ENCODE assay signal across 11 cellular contexts in genomic region chr17:48056246-48056745, GRCh38. TPM values are rescaled to one million over a fixed set of nuclear protein-coding genes. Genes with fewer than 3 reads are reported as not detected.
DNase-seq lines count a peak whose midpoint lies in the region; FAIRE-seq and TF ChIP-seq lines count a peak whose summit lies in the region.
"Had no signal": no experiment of that assay in that cellular context is flagged by ENCODE, and none has a peak within 500 bp of the region (broad histone marks: within the 10 kb centered on the region; RNA-seq: fewer than 3 reads in every experiment).

No MANE protein-coding gene starts in this region.

- no peak overlapping the region for H2AK5ac ChIP-seq in trophoblast cell (ENCODE audit: low read length)

- no peak overlapping the region for H4K12ac ChIP-seq in trophoblast cell (ENCODE audit: low read depth, low read length)

- no peaks in the 10 kb centered on the region for H4K20me1 ChIP-seq in MM.1S (ENCODE audit: insufficient read depth, low read length)

- H4K91ac ChIP-seq in trophoblast cell (ENCODE audit: low read depth, low read length): peak overlapping the region; percentile 3

- FAIRE-seq in GM12892 (lab: Jason Lieb, UNC): no peak

- H3K36me3 ChIP-seq in Caco-2 (ENCODE audit: control insufficient read depth, insufficient read depth, low read length) (peaks cover 33% of the 10 kb centered on the region), MM.1S (replicated peaks; ENCODE audit: insufficient read depth, low read length) (peaks cover 25% of the 10 kb centered on the region), trophoblast cell (ENCODE audit: control insufficient read depth in 1 of 2, insufficient read depth in 2 of 2, low read length in 2 of 2) (peaks cover 55 to 70% of the 10 kb centered on the region in 2 experiments)
- H3K36me3 ChIP-seq in effector memory CD4-positive, alpha-beta T cell (ENCODE audit: control insufficient read depth, insufficient read depth, low read length): peaks cover 75% of the 10 kb centered on the region

- peak overlapping the region; percentile 7 for H3K4me3 Mint-ChIP-seq in Caco-2 (ENCODE audit: unreplicated experiment)
- H3K4me3 Mint-ChIP-seq in dendritic cell treated with granulocyte-macrophage colony-stimulating factor and Interleukin-4, amounts not matched to agents 40 ng/mL and 50 ng/mL, for 4 days: no peak overlapping the region

- peaks cover 87% of the 10 kb centered on the region for H3K36me3 Mint-ChIP-seq in Caco-2 (ENCODE audit: insufficient read depth, unreplicated experiment)
- peaks cover 100% of the 10 kb centered on the region for H3K36me3 Mint-ChIP-seq in dendritic cell treated with granulocyte-macrophage colony-stimulating factor and Interleukin-4, amounts not matched to agents 40 ng/mL and 50 ng/mL, for 4 days (ENCODE audit: low read depth)

- H3K27me3 Mint-ChIP-seq in Caco-2 (ENCODE audit: insufficient read depth, unreplicated experiment): no peaks in the 10 kb centered on the region
- no peaks in the 10 kb centered on the region for H3K27me3 Mint-ChIP-seq in dendritic cell treated with granulocyte-macrophage colony-stimulating factor and Interleukin-4, amounts not matched to agents 40 ng/mL and 50 ng/mL, for 4 days

- H3K9me2 ChIP-seq in MM.1S (replicated peaks; ENCODE audit: insufficient read depth, low read length): no peaks in the 10 kb centered on the region

- H3K79me1 ChIP-seq in trophoblast cell (ENCODE audit: low read length): peaks cover 6% of the 10 kb centered on the region

- H4K8ac ChIP-seq in trophoblast cell (ENCODE audit: low read depth, low read length): no peak overlapping the region

- H3K27ac ChIP-seq in MM.1S (ENCODE audit: low read length) (peak overlapping the region; percentile 53; the same call in 1 of the 2 replicates), trophoblast cell (ENCODE audit: low read depth, low read length) (no peak overlapping the region)
- no peak overlapping the region for H3K27ac ChIP-seq in effector memory CD4-positive, alpha-beta T cell (ENCODE audit: insufficient read depth, low read length, poor library complexity, severe bottlenecking)

- no peaks in the 10 kb centered on the region for H3K9me3 Mint-ChIP-seq in Caco-2 (ENCODE audit: unreplicated experiment)
- no peaks in the 10 kb centered on the region for H3K9me3 Mint-ChIP-seq in dendritic cell treated with granulocyte-macrophage colony-stimulating factor and Interleukin-4, amounts not matched to agents 40 ng/mL and 50 ng/mL, for 4 days

- H3K18ac ChIP-seq in trophoblast cell (ENCODE audit: low read length): peak overlapping the region; percentile 65

- H3K79me2 ChIP-seq in MM.1S (ENCODE audit: low read length) (peaks cover 92% of the 10 kb centered on the region), trophoblast cell (ENCODE audit: control insufficient read depth, insufficient read depth, low read length, poor library complexity) (peaks cover 5% of the 10 kb centered on the region)

- H3K9me3 ChIP-seq in Caco-2: no peaks in the 10 kb centered on the region
- no peaks in the 10 kb centered on the region for H3K9me3 ChIP-seq in MM.1S (replicated peaks; ENCODE audit: insufficient read depth, low read length)
- no peaks in the 10 kb centered on the region for H3K9me3 ChIP-seq in trophoblast cell (ENCODE audit: insufficient read depth, low read depth, low read length)
- no peaks in the 10 kb centered on the region for H3K9me3 ChIP-seq in effector memory CD4-positive, alpha-beta T cell (ENCODE audit: control insufficient read depth, low read length)
- H3K9me3 ChIP-seq: sigmoid colon had no signal

- TF ChIP-seq CTCF in Caco-2 (IDR thresholded peaks at IDR 0.05; ENCODE audit: insufficient read depth in 1 of 2, low read depth in 1 of 2, low read length in 1 of 2, severe bottlenecking in 1 of 2, unreplicated experiment in 1 of 2) (no peak), MM.1S (IDR thresholded peaks at IDR 0.05; ENCODE audit: low read length) (no peak)

- CTCF ChIA-PET in Caco-2 (lab: Charles Lee): interaction anchor here (0.6 to 2.6 kb wide), 3 partner anchors 30 to 95 kb away, joined by 3 to 31 read pairs (median 5); partner anchors contain the start of gene SNX11

- H3K4me2 ChIP-seq in MM.1S (ENCODE audit: low read depth, low read length): peak overlapping the region; percentile 46; the same call in 1 of the 2 replicates
- no peak overlapping the region for H3K4me2 ChIP-seq in trophoblast cell (ENCODE audit: low read length)

- no peak overlapping the region for H2BK12ac ChIP-seq in trophoblast cell (ENCODE audit: low read length)

- DNase-seq in Caco-2: no peak
- no peak for DNase-seq in MM.1S
- no peak for DNase-seq in trophoblast cell
- DNase-seq in GM12892 (ENCODE audit: insufficient read length): no peak
- no peak for DNase-seq in effector memory CD4-positive, alpha-beta T cell
- no peak for DNase-seq in NCI-H345 treated with DMSO at 0.1 percent for 48 hours (lab: John Stamatoyannopoulos, UW; ENCODE audit: unreplicated experiment)
- no peak for DNase-seq in midbrain (lab: John Stamatoyannopoulos, UW)
- DNase-seq: kidney glomerular epithelial cell; sigmoid colon; stimulated activated naive CD4-positive, alpha-beta T cell had no signal

- intact Hi-C loops in Caco-2 (cut with micrococcal nuclease; ENCODE audit: unreplicated experiment): no loop called here
- intact Hi-C loops in dendritic cell treated with granulocyte-macrophage colony-stimulating factor and Interleukin-4, amounts not matched to agents 40 ng/mL and 50 ng/mL, for 4 days (cut with micrococcal nuclease): no loop called here

- H3K4me1 Mint-ChIP-seq in Caco-2 (ENCODE audit: low read depth, unreplicated experiment): peaks cover 40% of the 10 kb centered on the region
- peaks cover 86% of the 10 kb centered on the region for H3K4me1 Mint-ChIP-seq in dendritic cell treated with granulocyte-macrophage colony-stimulating factor and Interleukin-4, amounts not matched to agents 40 ng/mL and 50 ng/mL, for 4 days (ENCODE audit: low read depth)

- H3K4me3 ChIP-seq in Caco-2 (ENCODE audit: low read depth, low read length) (no peak overlapping the region), MM.1S (ENCODE audit: low read length) (no peak overlapping the region), trophoblast cell (ENCODE audit: low read depth, low read length) (no peak overlapping the region)
- no peak overlapping the region for H3K4me3 ChIP-seq in effector memory CD4-positive, alpha-beta T cell (ENCODE audit: insufficient read depth, low read depth, low read length, poor library complexity, severe bottlenecking)
- H3K4me3 ChIP-seq: sigmoid colon had no signal

- H3K27ac Mint-ChIP-seq in Caco-2 (ENCODE audit: unreplicated experiment): peak overlapping the region; percentile 97
- H3K27ac Mint-ChIP-seq in dendritic cell treated with granulocyte-macrophage colony-stimulating factor and Interleukin-4, amounts not matched to agents 40 ng/mL and 50 ng/mL, for 4 days: peak overlapping the region; percentile 35

- TF ChIP-seq POLR2A in GM12892 (IDR thresholded peaks at IDR 0.05; ENCODE audit: low read depth, low read length): no peak

- H2BK120ac ChIP-seq in trophoblast cell (ENCODE audit: insufficient read depth, low read length, poor library complexity): no peak overlapping the region

- no CpG with 5 or more reads among the region's 10 CpGs for WGBS in trophoblast cell (ENCODE audit: extremely low coverage, insufficient coverage, insufficient read length)

- H3F3A ChIP-seq in MM.1S (ENCODE audit: insufficient read depth, low read length): peaks cover 5% of the 10 kb centered on the region; the same call in 1 of the 2 replicates

- no TSS peak for BruUV-seq in Caco-2 (replicated peaks; lab: Mats Ljungman, UMichigan)

- no peak overlapping the region for H3K14ac ChIP-seq in trophoblast cell (ENCODE audit: low read length)

- peaks cover 25% of the 10 kb centered on the region for H3K4me1 ChIP-seq in Caco-2
- H3K4me1 ChIP-seq in MM.1S (ENCODE audit: low read length): peaks cover 53% of the 10 kb centered on the region
- peaks cover 28 to 31% of the 10 kb centered on the region in 2 experiments for H3K4me1 ChIP-seq in trophoblast cell (ENCODE audit: control insufficient read depth in 1 of 2, insufficient read depth in 2 of 2, low read length in 2 of 2)
- H3K4me1 ChIP-seq in effector memory CD4-positive, alpha-beta T cell (ENCODE audit: control insufficient read depth, insufficient read depth, low read length, poor library complexity, severe bottlenecking): peaks cover 6% of the 10 kb centered on the region

- no peak overlapping the region for H3K23ac ChIP-seq in trophoblast cell (ENCODE audit: low read length)

- H3K4ac ChIP-seq in trophoblast cell (ENCODE audit: low read depth, low read length): peak overlapping the region; percentile 49

- H2AFZ ChIP-seq in MM.1S (ENCODE audit: low read length): no peak overlapping the region
- H2AFZ ChIP-seq in trophoblast cell (ENCODE audit: insufficient read depth, low read length, poor library complexity): no peak overlapping the region

- H2BK5ac ChIP-seq in trophoblast cell (ENCODE audit: low read depth, low read length, poor library complexity): no peak overlapping the region

- POLR2A ChIA-PET in Caco-2 (lab: Charles Lee): interaction anchor here (0.5 to 4.2 kb wide), 6 partner anchors 8 to 115 kb away, joined by 3 to 27 read pairs (median 4); partner anchors contain the start of genes NFE2L1 and PNPO

- H3K27me3 ChIP-seq in Caco-2 (replicated peaks; ENCODE audit: control insufficient read depth, insufficient read depth, low read length) (no peaks in the 10 kb centered on the region), MM.1S (replicated peaks; ENCODE audit: insufficient read depth, low read length) (no peaks in the 10 kb centered on the region), trophoblast cell (ENCODE audit: insufficient read depth, low read length) (no peaks in the 10 kb centered on the region)
- H3K27me3 ChIP-seq in effector memory CD4-positive, alpha-beta T cell (replicated peaks; ENCODE audit: control insufficient read depth, insufficient read depth, low read length, poor library complexity, severe bottlenecking): no peaks in the 10 kb centered on the region
- H3K27me3 ChIP-seq: sigmoid colon had no signal

- H3K9ac ChIP-seq in MM.1S (ENCODE audit: low read length) (peak overlapping the region; percentile 40; the same call in 1 of the 2 replicates), trophoblast cell (ENCODE audit: low read length) (no peak overlapping the region)

RNA-seq across cellular contexts. Expression of gene NFE2L1, which starts 8.1 kb away (rescaled TPM):
- 322 and 356 TPM in 2 replicates for total RNA-seq in Caco-2 (2022)
- 87.8 and 92.2 TPM in 2 replicates for polyA plus RNA-seq in trophoblast cell (2013)
- polyA plus RNA-seq in GM12892 (2012; ENCODE audit: missing spikeins): 42.1 TPM

RNA-seq across cellular contexts. Expression of gene COPZ2, which starts 18.7 kb away (rescaled TPM):
- 2.0 and 6.7 TPM in 2 replicates for total RNA-seq in Caco-2 (2022)
- polyA plus RNA-seq in trophoblast cell (2013): 1.8 and 2.3 TPM in 2 replicates
- polyA plus RNA-seq in GM12892 (2012; ENCODE audit: missing spikeins): 2.6 TPM

RNA-seq across cellular contexts. Expression of gene CBX1, which starts 45.0 kb away (rescaled TPM):
- total RNA-seq in Caco-2 (2022): 213 and 214 TPM in 2 replicates
- polyA plus RNA-seq in trophoblast cell (2013): 82.8 and 87.6 TPM in 2 replicates
- 78.8 TPM for polyA plus RNA-seq in GM12892 (2012; ENCODE audit: missing spikeins)

RNA-seq across cellular contexts. Expression of gene SNX11, which starts 51.3 kb away (rescaled TPM):
- 36.7 and 40.7 TPM in 2 replicates for total RNA-seq in Caco-2 (2022)
- 8.8 and 9.5 TPM in 2 replicates for polyA plus RNA-seq in trophoblast cell (2013)
- polyA plus RNA-seq in GM12892 (2012; ENCODE audit: missing spikeins): 79.8 TPM
